23 cellular contexts compared by ENCODE assay signal in the genomic region with DNA sequence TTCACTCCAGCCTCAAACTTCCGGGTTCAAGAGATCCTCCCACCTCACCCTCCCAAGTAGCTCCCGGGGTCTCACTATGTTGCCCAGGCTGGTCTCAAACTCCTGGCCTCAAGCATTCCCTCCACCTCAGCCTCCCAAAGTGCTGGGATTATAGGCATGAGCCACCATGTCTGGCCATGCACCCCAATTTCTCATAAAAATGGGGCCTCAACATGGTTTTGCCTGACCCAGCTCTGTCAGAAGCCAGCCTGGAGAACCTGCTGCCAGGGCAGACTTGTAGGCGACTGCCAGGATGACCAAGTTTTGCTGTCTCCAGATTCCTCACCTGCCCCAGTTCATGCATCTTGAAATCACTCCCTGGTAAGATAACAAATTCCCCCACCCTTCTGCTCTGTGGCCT.
"Had no signal": no experiment of that assay in that cellular context is flagged by ENCODE, and none has a peak within 500 bp of the region (broad histone marks: within the 10 kb centered on the region; RNA-seq: fewer than 3 reads in every experiment).

No MANE protein-coding gene starts in this region.

- H3K4me1 Mint-ChIP-seq: activated CD8-positive, alpha-beta memory T cell treated with anti-CD3 and anti-CD28 coated beads, Interleukin-2, amount 10 ng/mL, durations not matched to agents 7 days and 5 days; activated naive CD4-positive, alpha-beta T cell treated with anti-CD3 and anti-CD28 coated beads, Interleukin-2, amount 10 ng/mL, durations not matched to agents 7 days and 5 days; activated naive CD8-positive, alpha-beta T cell treated with anti-CD3 and anti-CD28 coated beads, Interleukin-2, amount 10 ng/mL, durations not matched to agents 7 days and 5 days; central memory CD8-positive, alpha-beta T cell; WTC11 had no signal

- H3K36me3 Mint-ChIP-seq: activated CD4-positive, alpha-beta memory T cell treated with anti-CD3 and anti-CD28 coated beads for 36 hours; activated CD8-positive, alpha-beta memory T cell treated with anti-CD3 and anti-CD28 coated beads, Interleukin-2, amount 10 ng/mL, durations not matched to agents 7 days and 5 days; activated naive CD4-positive, alpha-beta T cell treated with anti-CD3 and anti-CD28 coated beads, Interleukin-2, amount 10 ng/mL, durations not matched to agents 7 days and 5 days; activated naive CD4-positive, alpha-beta T cell treated with anti-CD3 and anti-CD28 coated beads, Interleukin-2, amount 50 U/mL, for 72 hours; activated naive CD8-positive, alpha-beta T cell treated with anti-CD3 and anti-CD28 coated beads, Interleukin-2, amount 10 ng/mL, durations not matched to agents 7 days and 5 days; WTC11 had no signal

- H3K4me3 Mint-ChIP-seq: activated CD4-positive, alpha-beta memory T cell treated with anti-CD3 and anti-CD28 coated beads for 36 hours; activated CD8-positive, alpha-beta memory T cell treated with anti-CD3 and anti-CD28 coated beads, Interleukin-2, amount 10 ng/mL, durations not matched to agents 7 days and 5 days; activated CD8-positive, alpha-beta T cell treated with anti-CD3 and anti-CD28 coated beads, Interleukin-2, amount 10 ng/mL, durations not matched to agents 7 days and 5 days; activated naive CD4-positive, alpha-beta T cell treated with anti-CD3 and anti-CD28 coated beads, Interleukin-2, amount 10 ng/mL, durations not matched to agents 7 days and 5 days; activated naive CD8-positive, alpha-beta T cell treated with anti-CD3 and anti-CD28 coated beads, Interleukin-2, amount 10 ng/mL, durations not matched to agents 7 days and 5 days; activated T-helper 1 cell treated with anti-CD3 and anti-CD28 coated beads, Interleukin-12 subunit alpha, Interleukin-12 subunit beta, Interleukin-2, Interleukin-4 antibody, amounts not matched to agents 30 ng/mL and 10 ng/mL and 1 ng/mL, durations not matched to agents 14 hours and 24 hours and 36 hours; central memory CD8-positive, alpha-beta T cell; dendritic cell treated with granulocyte-macrophage colony-stimulating factor and Interleukin-4, amounts not matched to agents 40 ng/mL and 50 ng/mL, for 4 days; effector memory CD8-positive, alpha-beta T cell; WTC11 had no signal

- DNase-seq: activated CD4-positive, alpha-beta memory T cell treated with anti-CD3 and anti-CD28 coated beads for 36 hours; activated CD4-positive, alpha-beta T cell treated with anti-CD3 and anti-CD28 coated beads for 1 hour; activated CD4-positive, alpha-beta T cell treated with anti-CD3 and anti-CD28 coated beads for 4 hours; activated CD4-positive, alpha-beta T cell treated with anti-CD3 and anti-CD28 coated beads, Interleukin-2, amount 50 U/mL, for 1 hour; activated CD8-positive, alpha-beta memory T cell treated with anti-CD3 and anti-CD28 coated beads, Interleukin-2, amount 10 ng/mL, durations not matched to agents 7 days and 5 days; activated CD8-positive, alpha-beta memory T cell treated with anti-CD3 and anti-CD28 coated beads, Interleukin-2, amount 50 U/mL, for 4 hours; activated CD8-positive, alpha-beta T cell treated with anti-CD3 and anti-CD28 coated beads, Interleukin-2, amount 10 ng/mL, durations not matched to agents 7 days and 5 days; activated gamma-delta T cell; activated naive CD4-positive, alpha-beta T cell; activated naive CD4-positive, alpha-beta T cell treated with anti-CD3 and anti-CD28 coated beads, Interleukin-2, amount 10 ng/mL, durations not matched to agents 7 days and 5 days; activated naive CD8-positive, alpha-beta T cell treated with anti-CD3 and anti-CD28 coated beads, Interleukin-2, amount 10 ng/mL, durations not matched to agents 7 days and 5 days; activated T-cell treated with anti-CD3 and anti-CD28 coated beads, Interleukin-2, amount 50 U/mL, for 1 hour; activated T-cell treated with anti-CD3 and anti-CD28 coated beads, Interleukin-2, amount 50 U/mL, for 48 hours; brain microvascular endothelial cell; effector CD4-positive, alpha-beta T cell; effector memory CD8-positive, alpha-beta T cell; foreskin fibroblast; T-helper 2 cell had no signal

- H3K9me3 Mint-ChIP-seq: activated CD4-positive, alpha-beta memory T cell treated with anti-CD3 and anti-CD28 coated beads for 36 hours; activated naive CD4-positive, alpha-beta T cell treated with anti-CD3 and anti-CD28 coated beads, Interleukin-2, amount 10 ng/mL, durations not matched to agents 7 days and 5 days; activated naive CD4-positive, alpha-beta T cell treated with anti-CD3 and anti-CD28 coated beads, Interleukin-2, amount 50 U/mL, for 72 hours; activated naive CD8-positive, alpha-beta T cell treated with anti-CD3 and anti-CD28 coated beads, Interleukin-2, amount 10 ng/mL, durations not matched to agents 7 days and 5 days; activated T-helper 1 cell treated with anti-CD3 and anti-CD28 coated beads, Interleukin-12 subunit alpha, Interleukin-12 subunit beta, Interleukin-2, Interleukin-4 antibody, amounts not matched to agents 30 ng/mL and 10 ng/mL and 1 ng/mL, durations not matched to agents 14 hours and 24 hours and 36 hours; central memory CD8-positive, alpha-beta T cell; dendritic cell treated with granulocyte-macrophage colony-stimulating factor and Interleukin-4, amounts not matched to agents 40 ng/mL and 50 ng/mL, for 4 days; effector memory CD8-positive, alpha-beta T cell; WTC11 had no signal

- H3K27ac Mint-ChIP-seq: activated CD4-positive, alpha-beta memory T cell treated with anti-CD3 and anti-CD28 coated beads for 36 hours; activated CD8-positive, alpha-beta memory T cell treated with anti-CD3 and anti-CD28 coated beads, Interleukin-2, amount 10 ng/mL, durations not matched to agents 7 days and 5 days; activated CD8-positive, alpha-beta T cell treated with anti-CD3 and anti-CD28 coated beads, Interleukin-2, amount 10 ng/mL, durations not matched to agents 7 days and 5 days; activated naive CD4-positive, alpha-beta T cell treated with anti-CD3 and anti-CD28 coated beads, Interleukin-2, amount 10 ng/mL, durations not matched to agents 7 days and 5 days; activated naive CD4-positive, alpha-beta T cell treated with anti-CD3 and anti-CD28 coated beads, Interleukin-2, amount 50 U/mL, for 72 hours; activated naive CD8-positive, alpha-beta T cell treated with anti-CD3 and anti-CD28 coated beads, Interleukin-2, amount 10 ng/mL, durations not matched to agents 7 days and 5 days; activated T-helper 1 cell treated with anti-CD3 and anti-CD28 coated beads, Interleukin-12 subunit alpha, Interleukin-12 subunit beta, Interleukin-2, Interleukin-4 antibody, amounts not matched to agents 30 ng/mL and 10 ng/mL and 1 ng/mL, durations not matched to agents 14 hours and 24 hours and 36 hours; dendritic cell treated with granulocyte-macrophage colony-stimulating factor and Interleukin-4, amounts not matched to agents 40 ng/mL and 50 ng/mL, for 4 days; effector memory CD8-positive, alpha-beta T cell; WTC11 had no signal
